Comparison of ENCODE assay signal across 22 cellular contexts in the genomic region with DNA sequence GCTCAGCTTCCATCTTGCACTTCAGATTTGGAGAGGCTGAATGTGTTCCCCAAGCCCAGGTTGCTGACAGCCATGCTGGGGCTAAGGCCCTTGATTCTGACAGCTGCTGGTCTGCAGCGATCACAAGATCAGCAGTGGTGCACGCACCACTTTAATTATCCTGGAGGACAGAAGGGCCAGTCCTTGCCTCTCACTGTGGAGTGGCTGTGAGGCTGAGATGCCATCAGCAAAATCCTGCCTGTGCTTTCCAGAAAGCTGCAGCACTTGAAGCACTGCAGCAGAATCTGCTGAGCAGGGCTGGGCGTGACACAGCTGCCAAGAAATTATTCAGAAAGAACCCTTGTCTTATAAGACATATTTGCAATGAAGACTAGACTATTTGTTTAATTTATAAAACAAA. TPM values are rescaled to one million over a fixed set of nuclear protein-coding genes. Genes with fewer than 3 reads are reported as not detected.
DNase-seq lines count a peak whose midpoint lies in the region; ATAC-seq and TF ChIP-seq lines count a peak whose summit lies in the region.
"Had no signal": no experiment of that assay in that cellular context is flagged by ENCODE, and none has a peak within 500 bp of the region (broad histone marks: within the 10 kb centered on the region; RNA-seq: fewer than 3 reads in every experiment).

No MANE protein-coding gene starts in this region.

- peaks cover under 1% of the 10 kb centered on the region; the same call in 1 of the 2 replicates for H3K79me2 ChIP-seq in SK-N-SH (ENCODE audit: insufficient read depth)

- peak in 1 of 2 experiments; percentile 36; a peak in 1 of 4 replicates for TF ChIP-seq EP300 in SK-N-SH (IDR thresholded peaks at IDR 0.05; ENCODE audit: borderline replicate concordance in 1 of 2, low read depth in 1 of 2, low read length in 1 of 2)

- no peaks in the 10 kb centered on the region for H3F3A ChIP-seq in SK-N-SH (replicated peaks; ENCODE audit: insufficient read depth)

- no peak overlapping the region for H3K27ac ChIP-seq in SK-N-SH (ENCODE audit: low read depth in 2 of 2, low read length in 1 of 2)
- no peak overlapping the region for H3K27ac ChIP-seq in naive thymus-derived CD4-positive, alpha-beta T cell (ENCODE audit: low read depth, low read length)

- H3K36me3 ChIP-seq in SK-N-SH (replicated peaks in 1 of 2; ENCODE audit: control insufficient read depth in 1 of 2, insufficient read depth in 2 of 2, low read length in 1 of 2) = peaks cover under 1 to 21% of the 10 kb centered on the region in 2 experiments
- no peaks in the 10 kb centered on the region for H3K36me3 ChIP-seq in naive thymus-derived CD4-positive, alpha-beta T cell (ENCODE audit: control insufficient read depth in 2 of 3, insufficient read depth in 3 of 3, low read length in 3 of 3)

- H3K9ac ChIP-seq in SK-N-SH = no peak overlapping the region

- TF ChIP-seq RAD21 in SK-N-SH (IDR thresholded peaks at IDR 0.05; ENCODE audit: low read length) = no peak

- DNase-seq in SK-N-SH (peak; percentile 25), NCI-H2227 treated with DMSO at 0.1 percent for 48 hours (lab: John Stamatoyannopoulos, UW) (peak; percentile 26), progenitor cell of endocrine pancreas (ENCODE audit: low spot score, unreplicated experiment) (no peak)
- no peak for DNase-seq in naive thymus-derived CD4-positive, alpha-beta T cell
- DNase-seq: 8988T; CD4-positive, CD25-positive, alpha-beta regulatory T cell; COR-L47; DMS 273 treated with DMSO at 0.1 percent for 48 hours; GDM1; MM.1S; NCI-H1092; NCI-H1436 treated with DMSO at 0.1 percent for 48 hours; NCI-H2029 treated with DMSO at 0.1 percent for 48 hours; NCI-H510A; PC-3; RPMI8226 had no signal

- no peaks in the 10 kb centered on the region for H4K20me1 ChIP-seq in SK-N-SH (ENCODE audit: insufficient read depth)

- no peaks in the 10 kb centered on the region for H3K27me3 Mint-ChIP-seq in dendritic cell treated with granulocyte-macrophage colony-stimulating factor and Interleukin-4, amounts not matched to agents 40 ng/mL and 50 ng/mL, for 4 days
- H3K27me3 Mint-ChIP-seq in progenitor cell of endocrine pancreas = no peaks in the 10 kb centered on the region
- no peaks in the 10 kb centered on the region for H3K27me3 Mint-ChIP-seq in naive thymus-derived CD4-positive, alpha-beta T cell
- H3K27me3 Mint-ChIP-seq: B cell; CD4-positive, CD25-positive, alpha-beta regulatory T cell had no signal

- H3K9me3 ChIP-seq in SK-N-SH = no peaks in the 10 kb centered on the region
- no peaks in the 10 kb centered on the region for H3K9me3 ChIP-seq in naive thymus-derived CD4-positive, alpha-beta T cell (ENCODE audit: control insufficient read depth in 2 of 3, low read length in 3 of 3)
- H3K9me3 ChIP-seq: HAP-1 had no signal

- H3K4me3 ChIP-seq in SK-N-SH (ENCODE audit: low read depth in 2 of 2, low read length in 1 of 2) = no peak overlapping the region
- no peak overlapping the region for H3K4me3 ChIP-seq in naive thymus-derived CD4-positive, alpha-beta T cell (ENCODE audit: low read length)
- H3K4me3 ChIP-seq: HAP-1 had no signal

- H3K9me2 ChIP-seq in SK-N-SH = no peaks in the 10 kb centered on the region

- peaks cover 0 to 17% of the 10 kb centered on the region in 2 experiments; a peak in 3 of 4 replicates for H3K4me1 ChIP-seq in SK-N-SH (ENCODE audit: control insufficient read depth in 1 of 2, insufficient read depth in 2 of 2, low read depth in 1 of 2, low read length in 1 of 2)
- no peaks in the 10 kb centered on the region for H3K4me1 ChIP-seq in naive thymus-derived CD4-positive, alpha-beta T cell (ENCODE audit: control insufficient read depth in 2 of 2, insufficient read depth in 2 of 2, low read length in 2 of 2)

- peaks cover 30% of the 10 kb centered on the region for H3K4me1 Mint-ChIP-seq in dendritic cell treated with granulocyte-macrophage colony-stimulating factor and Interleukin-4, amounts not matched to agents 40 ng/mL and 50 ng/mL, for 4 days (ENCODE audit: low read depth)
- peaks cover 4% of the 10 kb centered on the region for H3K4me1 Mint-ChIP-seq in progenitor cell of endocrine pancreas (ENCODE audit: low read depth)
- peaks cover 11 to 33% (median 16%) of the 10 kb centered on the region in 7 donors for H3K4me1 Mint-ChIP-seq in naive thymus-derived CD4-positive, alpha-beta T cell

- POLR2A ChIA-PET in SK-N-SH (lab: Yijun Ruan, JAX) = no interaction called here
- POLR2A ChIA-PET in naive thymus-derived CD4-positive, alpha-beta T cell (lab: Charles Lee) = no interaction called here

- H3K36me3 Mint-ChIP-seq in dendritic cell treated with granulocyte-macrophage colony-stimulating factor and Interleukin-4, amounts not matched to agents 40 ng/mL and 50 ng/mL, for 4 days (ENCODE audit: low read depth) = peaks cover 13% of the 10 kb centered on the region
- H3K36me3 Mint-ChIP-seq in progenitor cell of endocrine pancreas (ENCODE audit: insufficient read depth) = no peaks in the 10 kb centered on the region
- peaks cover 4 to 33% (median 14%) of the 10 kb centered on the region in 5 donors for H3K36me3 Mint-ChIP-seq in naive thymus-derived CD4-positive, alpha-beta T cell

- H3K27ac Mint-ChIP-seq in dendritic cell treated with granulocyte-macrophage colony-stimulating factor and Interleukin-4, amounts not matched to agents 40 ng/mL and 50 ng/mL, for 4 days = peak overlapping the region; percentile 48
- peak overlapping the region; percentile 31 for H3K27ac Mint-ChIP-seq in progenitor cell of endocrine pancreas
- H3K27ac Mint-ChIP-seq in naive thymus-derived CD4-positive, alpha-beta T cell = no peak overlapping the region
- H3K27ac Mint-ChIP-seq: B cell; CD4-positive, CD25-positive, alpha-beta regulatory T cell had no signal

- H2AFZ ChIP-seq in SK-N-SH (ENCODE audit: low read depth) = no peak overlapping the region

- ATAC-seq in SK-N-SH treated with all-trans-retinoic acid at 6 μM for 48 hours (no peak), HG02884 (IDR thresholded peaks at IDR 0.05; ENCODE audit: unreplicated experiment) (no peak), GM21526 (IDR thresholded peaks at IDR 0.05; ENCODE audit: low FRiP score, unreplicated experiment) (no peak)
- ATAC-seq in naive thymus-derived CD4-positive, alpha-beta T cell = no peak
- ATAC-seq: PC-3 had no signal

- H3K9me3 Mint-ChIP-seq in dendritic cell treated with granulocyte-macrophage colony-stimulating factor and Interleukin-4, amounts not matched to agents 40 ng/mL and 50 ng/mL, for 4 days = no peaks in the 10 kb centered on the region
- H3K9me3 Mint-ChIP-seq in progenitor cell of endocrine pancreas (ENCODE audit: low read depth) = no peaks in the 10 kb centered on the region
- no peaks in the 10 kb centered on the region for H3K9me3 Mint-ChIP-seq in naive thymus-derived CD4-positive, alpha-beta T cell

- 82% methylated on average over 3 of the region's 3 CpGs for WGBS in SK-N-SH (ENCODE audit: low lambda C conversion rate)

- no peak overlapping the region for H3K4me3 Mint-ChIP-seq in dendritic cell treated with granulocyte-macrophage colony-stimulating factor and Interleukin-4, amounts not matched to agents 40 ng/mL and 50 ng/mL, for 4 days
- H3K4me3 Mint-ChIP-seq in progenitor cell of endocrine pancreas (ENCODE audit: low read depth) = no peak overlapping the region
- no peak overlapping the region for H3K4me3 Mint-ChIP-seq in naive thymus-derived CD4-positive, alpha-beta T cell
- H3K4me3 Mint-ChIP-seq: B cell; CD4-positive, CD25-positive, alpha-beta regulatory T cell had no signal

- H3K4me2 ChIP-seq in SK-N-SH = no peak overlapping the region

- TF ChIP-seq CTCF in SK-N-SH (IDR thresholded peaks at IDR 0.05) = no peak
- no peak for TF ChIP-seq CTCF in progenitor cell of endocrine pancreas (IDR thresholded peaks at IDR 0.05; ENCODE audit: unreplicated experiment)

- CTCF ChIA-PET in SK-N-SH (lab: Yijun Ruan, JAX) = interaction anchor here (0.5 to 1.7 kb wide), 2 partner anchors 26 to 1749 kb away, joined by 3 to 4 read pairs; no protein-coding TSS in a partner anchor
- CTCF ChIA-PET in naive thymus-derived CD4-positive, alpha-beta T cell (lab: Charles Lee) = no interaction called here

- intact Hi-C loops in dendritic cell treated with granulocyte-macrophage colony-stimulating factor and Interleukin-4, amounts not matched to agents 40 ng/mL and 50 ng/mL, for 4 days (cut with micrococcal nuclease) = no loop called here
- intact Hi-C loops in naive thymus-derived CD4-positive, alpha-beta T cell (cut with micrococcal nuclease) = no loop called here

- H3K27me3 ChIP-seq in SK-N-SH (ENCODE audit: insufficient read depth) = no peaks in the 10 kb centered on the region
- no peaks in the 10 kb centered on the region for H3K27me3 ChIP-seq in naive thymus-derived CD4-positive, alpha-beta T cell (ENCODE audit: control insufficient read depth in 2 of 2, insufficient read depth in 2 of 2, low read length in 2 of 2)

TF ChIP-seq in SK-N-SH, 30 proteins besides CTCF, POLR2A, EP300 and RAD21:
- TF ChIP-seq GATA2 (CRISPR knock-in tag; IDR thresholded peaks at IDR 0.05) (peak; percentile 69), RFX5 (IDR thresholded peaks at IDR 0.05; ENCODE audit: low read length) (no peak), EZH2phosphoT487 (IDR thresholded peaks at IDR 0.05; ENCODE audit: borderline replicate concordance, low read depth) (no peak), SIN3A (IDR thresholded peaks at IDR 0.05; ENCODE audit: borderline replicate concordance, low read depth, low read length) (no peak), ELF1 (IDR thresholded peaks at IDR 0.05) (no peak), TAF1 (IDR thresholded peaks at IDR 0.05; ENCODE audit: borderline replicate concordance, low read depth, low read length) (no peak), MXI1 (IDR thresholded peaks at IDR 0.05; ENCODE audit: low read depth, low read length) (peak; percentile 82)

TF ChIP-seq in SK-N-SH treated with all-trans-retinoic acid at 6 μM for 48 hours, 23 proteins besides CTCF, POLR2A, EP300 and RAD21 (continues in another document):
- TF ChIP-seq ZNF70 (CRISPR knock-in tag; IDR thresholded peaks at IDR 0.05) = no peak
- no peak for TF ChIP-seq RARB (CRISPR knock-in tag; IDR thresholded peaks at IDR 0.05)
- TF ChIP-seq PPARA (CRISPR knock-in tag; IDR thresholded peaks at IDR 0.05; ENCODE audit: borderline replicate concordance) = no peak
- no peak for TF ChIP-seq ESRRG (CRISPR knock-in tag; IDR thresholded peaks at IDR 0.05)
- TF ChIP-seq OSR1 (CRISPR knock-in tag; IDR thresholded peaks at IDR 0.05) = no peak
- no peak for TF ChIP-seq TCF4 (CRISPR knock-in tag; IDR thresholded peaks at IDR 0.05; ENCODE audit: borderline replicate concordance)
- no peak for TF ChIP-seq ARNTL (CRISPR knock-in tag; IDR thresholded peaks at IDR 0.05; ENCODE audit: borderline replicate concordance, low read depth)
- TF ChIP-seq ZNF565 (CRISPR knock-in tag; conservative IDR thresholded peaks at IDR 0.05; ENCODE audit: low read depth) = no peak
- TF ChIP-seq ZFP3 (CRISPR knock-in tag; IDR thresholded peaks at IDR 0.05) = no peak
- no peak for TF ChIP-seq ZNF8 (CRISPR knock-in tag; IDR thresholded peaks at IDR 0.05)

RNA-seq across cellular contexts. Expression of a gene that starts 37.1 kb away (rescaled TPM):
- 41.5 and 43.1 TPM in 2 replicates for polyA plus RNA-seq in SK-N-SH (2012; rRNA removed)
- polyA plus RNA-seq in SK-N-SH (2012; cell fraction: cytosol; rRNA removed) = 33.3 and 34.9 TPM in 2 replicates
- 74.6 and 75.8 TPM in 2 replicates for polyA plus RNA-seq in SK-N-SH (2012; cell fraction: nucleus; rRNA removed)
- 74.4 and 76.9 TPM in 2 replicates for total RNA-seq in progenitor cell of endocrine pancreas
- 10 to 100 TPM; 53.0 to 90.5 (median 58.3) TPM for total RNA-seq in naive thymus-derived CD4-positive, alpha-beta T cell
- polyA plus RNA-seq in naive thymus-derived CD4-positive, alpha-beta T cell = 10 to 100 TPM; 64.5 to 83.2 TPM

Comparison
In these comparisons a context has a peak if more than half of its experiments do, and no peak if none do; other contexts are left out.
1. DNase-seq: peak in SK-N-SH (single experiment) and NCI-H2227 treated with DMSO at 0.1 percent for 48 hours (single experiment); none in progenitor cell of endocrine pancreas (single experiment) and naive thymus-derived CD4-positive, alpha-beta T cell (0 of 9).
2. H3K27ac Mint-ChIP-seq: peak in dendritic cell treated with granulocyte-macrophage colony-stimulating factor and Interleukin-4, amounts not matched to agents 40 ng/mL and 50 ng/mL, for 4 days (single experiment) and progenitor cell of endocrine pancreas (single experiment); none in naive thymus-derived CD4-positive, alpha-beta T cell (0 of 9).